In genomic region chr15:99507016-99507731, GRCh38 we compare ENCODE assay signal across 9 cellular contexts. TPM values are rescaled to one million over a fixed set of nuclear protein-coding genes. Genes with fewer than 3 reads are reported as not detected.
A peak's percentile ranks its signal among the peaks of the same experiment; 100 is the strongest.
DNase-seq lines count a peak whose midpoint lies in the region; ATAC-seq and TF ChIP-seq lines count a peak whose summit lies in the region.
"Had no signal": no experiment of that assay in that cellular context is flagged by ENCODE, and none has a peak within 500 bp of the region (broad histone marks: within the 10 kb centered on the region; RNA-seq: fewer than 3 reads in every experiment).

No MANE protein-coding gene starts in this region.

- TF ChIP-seq RAD21 in liver (IDR thresholded peaks at IDR 0.05), result no peak

- intact Hi-C loops in Right ventricle myocardium inferior (cut with DNase I) (loop anchor here (5.0 kb wide), 1 partner anchor 100 kb away; no protein-coding TSS in a partner anchor), cardiac septum (cut with DNase I) (loop anchor here (2.0 kb wide), 2 partner anchors 52 to 58 kb away; partner anchors contain the start of gene MEF2A)

- no peaks in the 10 kb centered on the region for H3K9me3 ChIP-seq in liver (ENCODE audit: control insufficient read depth in 4 of 4, low read length in 3 of 4)

- H3K9ac ChIP-seq in liver (ENCODE audit: low read depth in 1 of 2, low read length in 2 of 2), result no peak overlapping the region

- ATAC-seq in Right ventricle myocardium inferior, result peak; percentile 86
- no peak for ATAC-seq in HG03108 (IDR thresholded peaks at IDR 0.05; ENCODE audit: unreplicated experiment)
- ATAC-seq in HG02678 (IDR thresholded peaks at IDR 0.05; ENCODE audit: unreplicated experiment), result no peak
- ATAC-seq in GM18502 (IDR thresholded peaks at IDR 0.05; ENCODE audit: poor library complexity, unreplicated experiment), result no peak
- ATAC-seq: activated CD4-positive, CD25-positive, alpha-beta regulatory T cell treated with anti-CD3 and anti-CD28 coated beads, Interleukin-2, amount 50 U/mL, for 24 hours had no signal

- H3K4me1 ChIP-seq in liver (ENCODE audit: control insufficient read depth in 4 of 4, insufficient read depth in 4 of 4, low read length in 3 of 4), result no peaks in the 10 kb centered on the region

- no peaks in the 10 kb centered on the region for H3K27me3 ChIP-seq in liver (ENCODE audit: control insufficient read depth in 4 of 4, insufficient read depth in 4 of 4, low read length in 3 of 4)

- 56% methylated on average over 13 of the region's 13 CpGs for WGBS in liver

- H3K27ac ChIP-seq in angular gyrus (ENCODE audit: low read depth, low read length) (peak overlapping the region; percentile 12), liver (ENCODE audit: low read depth in 1 of 2, low read length in 2 of 2) (no peak overlapping the region)

- no peak for TF ChIP-seq CTCF in liver (IDR thresholded peaks at IDR 0.05; ENCODE audit: low read depth, low read length, missing input control)

- H3K36me3 ChIP-seq in liver (ENCODE audit: control insufficient read depth in 4 of 4, insufficient read depth in 3 of 4, low read depth in 1 of 4, low read length in 3 of 4), result no peaks in the 10 kb centered on the region

- H3K4me3 ChIP-seq in liver (ENCODE audit: low read depth in 1 of 3, low read length in 3 of 3), result no peak overlapping the region

- DNase-seq in Right ventricle myocardium inferior (ENCODE audit: missing footprints) (peak; percentile 85), cardiac septum (ENCODE audit: low spot score) (no peak), islet precursor cell (no peak)

TF ChIP-seq in liver, 16 proteins besides CTCF, POLR2A, EP300 and RAD21:
- peak; percentile 43 for TF ChIP-seq NR2F2 (IDR thresholded peaks at IDR 0.05)
- no peak for TF ChIP-seq FOXA1 (IDR thresholded peaks at IDR 0.05)
- no peak for TF ChIP-seq YY1 (IDR thresholded peaks at IDR 0.05)
- no peak for TF ChIP-seq SP1 (IDR thresholded peaks at IDR 0.05)
TF ChIP-seq in liver: peak in this region for 1.

RNA-seq across cellular contexts. Expression of gene MEF2A, which starts 58.6 kb away (rescaled TPM):
- 135 TPM for total RNA-seq in Right ventricle myocardium inferior
- total RNA-seq in cardiac septum, result 195 TPM
- 10 to 100 TPM; 19.3 to 45.9 TPM for total RNA-seq in liver
- polyA plus RNA-seq in liver, result 10 to 100 TPM in 1 of 2 donors, 1 to 10 TPM in 1; 8.5 to 17.1 TPM
